ENCODE assay signal across 21 cellular contexts in genomic region chr12:40597133-40597532, GRCh38.
"Had no signal": no experiment of that assay in that cellular context is flagged by ENCODE, and none has a peak within 500 bp of the region (broad histone marks: within the 10 kb centered on the region; RNA-seq: fewer than 3 reads in every experiment).

No MANE protein-coding gene starts in this region.

- H3K36me3 Mint-ChIP-seq: immature natural killer cell; memory B cell; mesothelial cell of epicardium; natural killer cell treated with Interleukin-12 subunit alpha and Interleukin-12 subunit beta and Interleukin-15 and Interleukin-18, amount 100 ng/mL, for 72 hours; neural progenitor cell; stimulated activated effector memory CD8-positive, alpha-beta T cell treated with anti-CD3 and anti-CD28 coated beads, Interleukin-12 subunit alpha, Interleukin-12 subunit beta, amount 100 ng/mL, for 72 hours had no signal

- H3K36me3 ChIP-seq: esophagus squamous epithelium, left lung, lower lobe of right lung, neural progenitor cell, pancreas, tibial artery, upper lobe of right lung had no signal

- H3K27ac ChIP-seq: esophagus squamous epithelium, left lung, lower lobe of right lung, neural progenitor cell, pancreas, tibial artery, upper lobe of right lung had no signal

- H3K27me3 ChIP-seq: esophagus squamous epithelium, left lung, neural progenitor cell, pancreas, tibial artery, upper lobe of right lung had no signal

- H3K27ac Mint-ChIP-seq: dendritic cell treated with granulocyte-macrophage colony-stimulating factor and Interleukin-4, amounts not matched to agents 40 ng/mL and 50 ng/mL, for 4 days; immature natural killer cell; memory B cell; mesothelial cell of epicardium; natural killer cell treated with Interleukin-12 subunit alpha and Interleukin-12 subunit beta and Interleukin-15 and Interleukin-18, amount 100 ng/mL, for 72 hours; neural progenitor cell; progenitor cell of endocrine pancreas; stimulated activated effector memory CD8-positive, alpha-beta T cell treated with anti-CD3 and anti-CD28 coated beads, Interleukin-12 subunit alpha, Interleukin-12 subunit beta, amount 100 ng/mL, for 72 hours had no signal

- ATAC-seq: left lung; lower lobe of right lung; natural killer cell treated with Interleukin-12 subunit alpha and Interleukin-12 subunit beta and Interleukin-15 and Interleukin-18, amount 100 ng/mL, for 72 hours; pancreas; right cardiac atrium; stimulated activated effector memory CD8-positive, alpha-beta T cell treated with anti-CD3 and anti-CD28 coated beads, Interleukin-12 subunit alpha, Interleukin-12 subunit beta, amount 100 ng/mL, for 72 hours; stimulated activated naive CD8-positive, alpha-beta T cell treated with anti-CD3 and anti-CD28 coated beads, Interleukin-15, Interleukin-2, amounts not matched to agents 100 U/mL and 50 U/mL, for 24 hours; upper lobe of right lung had no signal

- H3K4me3 ChIP-seq: esophagus squamous epithelium, left lung, lower lobe of right lung, neural progenitor cell, pancreas, smooth muscle cell, tibial artery, upper lobe of right lung had no signal

- H3K4me1 Mint-ChIP-seq: immature natural killer cell; memory B cell; mesothelial cell of epicardium; neural progenitor cell; stimulated activated effector memory CD8-positive, alpha-beta T cell treated with anti-CD3 and anti-CD28 coated beads, Interleukin-12 subunit alpha, Interleukin-12 subunit beta, amount 100 ng/mL, for 72 hours had no signal

- H3K9me3 ChIP-seq: esophagus squamous epithelium, left lung, lower lobe of right lung, pancreas, tibial artery had no signal

- H3K4me3 Mint-ChIP-seq: dendritic cell treated with granulocyte-macrophage colony-stimulating factor and Interleukin-4, amounts not matched to agents 40 ng/mL and 50 ng/mL, for 4 days; immature natural killer cell; memory B cell; mesothelial cell of epicardium; natural killer cell treated with Interleukin-12 subunit alpha and Interleukin-12 subunit beta and Interleukin-15 and Interleukin-18, amount 100 ng/mL, for 72 hours; neural progenitor cell; stimulated activated effector memory CD8-positive, alpha-beta T cell treated with anti-CD3 and anti-CD28 coated beads, Interleukin-12 subunit alpha, Interleukin-12 subunit beta, amount 100 ng/mL, for 72 hours had no signal

- DNase-seq: esophagus squamous epithelium; foreskin fibroblast; immature natural killer cell; left lung; lower lobe of right lung; occipital lobe; pancreas; right cardiac atrium; stimulated activated CD4-positive, alpha-beta T cell treated with anti-CD3 and anti-CD28 coated beads, Interleukin-4, amount 100 ng/mL, for 1 hour; stimulated activated CD8-positive, alpha-beta memory T cell treated with anti-CD3 and anti-CD28 coated beads, Interleukin-4, amount 100 ng/mL, for 48 hours; stimulated activated naive CD8-positive, alpha-beta T cell treated with anti-CD3 and anti-CD28 coated beads, Interleukin-15, Interleukin-2, amounts not matched to agents 100 U/mL and 50 U/mL, for 24 hours; tibial artery; upper lobe of right lung had no signal

- H3K4me1 ChIP-seq: esophagus squamous epithelium, left lung, lower lobe of right lung, neural progenitor cell, pancreas, tibial artery, upper lobe of right lung had no signal

- H3K27me3 Mint-ChIP-seq: dendritic cell treated with granulocyte-macrophage colony-stimulating factor and Interleukin-4, amounts not matched to agents 40 ng/mL and 50 ng/mL, for 4 days; memory B cell; natural killer cell treated with Interleukin-12 subunit alpha and Interleukin-12 subunit beta and Interleukin-15 and Interleukin-18, amount 100 ng/mL, for 72 hours; progenitor cell of endocrine pancreas had no signal
